10 cellular contexts compared by ENCODE assay signal in the genomic region with DNA sequence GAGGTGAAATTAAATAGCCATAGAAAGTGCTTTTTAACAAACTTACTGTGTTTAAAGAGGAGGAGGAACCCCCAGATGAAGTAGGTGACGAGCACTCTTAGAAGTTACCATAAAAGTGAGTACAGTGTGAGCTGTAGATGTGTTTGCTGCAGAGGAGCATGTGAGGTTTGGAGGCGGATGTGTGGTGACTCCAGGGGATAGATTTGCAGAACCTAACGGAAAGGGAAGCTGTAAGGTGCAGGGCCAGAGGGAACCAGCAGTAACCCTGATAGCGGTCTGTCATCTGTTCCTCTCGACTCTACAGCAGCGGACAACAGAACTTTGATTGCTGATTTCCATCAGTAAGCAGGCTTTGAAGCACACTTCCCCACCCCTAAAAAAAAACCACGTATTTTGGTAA. TPM values are rescaled to one million over a fixed set of nuclear protein-coding genes. Genes with fewer than 3 reads are reported as not detected.
DNase-seq lines count a peak whose midpoint lies in the region; ATAC-seq and TF ChIP-seq lines count a peak whose summit lies in the region.
"Had no signal": no experiment of that assay in that cellular context is flagged by ENCODE, and none has a peak within 500 bp of the region (broad histone marks: within the 10 kb centered on the region; RNA-seq: fewer than 3 reads in every experiment).

No MANE protein-coding gene starts in this region.

- no peaks in the 10 kb centered on the region for H3K9me2 ChIP-seq in SK-N-SH

- POLR2A ChIA-PET in CD8-positive, alpha-beta T cell (lab: Charles Lee), result interaction anchor here (0.5 to 11.6 kb wide), 3 partner anchors 10 to 483 kb away, joined by 3 to 161 read pairs (median 6); no protein-coding TSS in a partner anchor
- POLR2A ChIA-PET in T-cell (lab: Charles Lee), result interaction anchor here (0.6 kb wide), 2 partner anchors 8 to 24 kb away, joined by 7 to 8 read pairs; no protein-coding TSS in a partner anchor
- POLR2A ChIA-PET in SK-N-SH (lab: Yijun Ruan, JAX), result interaction anchor here (1.3 kb wide), 1 partner anchor 295 kb away, joined by 3 read pairs; no protein-coding TSS in a partner anchor

- CTCF ChIA-PET in CD8-positive, alpha-beta T cell (lab: Charles Lee), result interaction anchor here (2.5 to 4.5 kb wide), 3 partner anchors 19 to 296 kb away, joined by 20 to 77 read pairs (median 38); no protein-coding TSS in a partner anchor
- CTCF ChIA-PET in T-cell (lab: Charles Lee) (interaction anchor here (0.8 to 1.8 kb wide), 4 partner anchors 29 to 774 kb away, joined by 4 to 6 read pairs (median 4); no protein-coding TSS in a partner anchor), SK-N-SH (lab: Yijun Ruan, JAX) (interaction anchor here (1.0 to 11.9 kb wide), 6 partner anchors 10 to 357 kb away, joined by 3 to 146 read pairs (median 14); no protein-coding TSS in a partner anchor)

- H3K27ac Mint-ChIP-seq in CD8-positive, alpha-beta T cell, result peak overlapping the region; percentile 66
- peak overlapping the region; percentile 79 to 80 for H3K27ac Mint-ChIP-seq in T-cell

- H2AK5ac ChIP-seq in mesendoderm (ENCODE audit: low read length), result no peak overlapping the region

- peaks cover 86% of the 10 kb centered on the region for H3K36me3 Mint-ChIP-seq in CD8-positive, alpha-beta T cell
- H3K36me3 Mint-ChIP-seq in T-cell, result peaks cover 73% of the 10 kb centered on the region

- peaks cover 50% of the 10 kb centered on the region for H3K4me1 ChIP-seq in CD8-positive, alpha-beta T cell (ENCODE audit: insufficient read depth, low read length)
- H3K4me1 ChIP-seq in rectal smooth muscle tissue (ENCODE audit: control insufficient read depth, insufficient read depth, low read length) (peaks cover 61% of the 10 kb centered on the region), mesendoderm (ENCODE audit: control insufficient read depth, low read depth, low read length) (peaks cover 2% of the 10 kb centered on the region), SK-N-SH (ENCODE audit: control insufficient read depth in 1 of 2, insufficient read depth in 2 of 2, low read depth in 1 of 2, low read length in 1 of 2) (peaks cover 4 to 24% of the 10 kb centered on the region in 2 experiments; a peak in 3 of 4 replicates)

- no peak overlapping the region for H2BK15ac ChIP-seq in mesendoderm (replicated peaks; ENCODE audit: low read depth)

- no CpG with 5 or more reads among the region's 7 CpGs for WGBS in mesendoderm (ENCODE audit: extremely low coverage, insufficient coverage, low lambda C conversion rate)
- 92% methylated on average over 7 of the region's 7 CpGs for WGBS in SK-N-SH (ENCODE audit: low lambda C conversion rate)

- no peak overlapping the region for H4K5ac ChIP-seq in mesendoderm (ENCODE audit: low read length)

- H4K8ac ChIP-seq in mesendoderm (ENCODE audit: low read depth, low read length), result no peak overlapping the region

- H3K4me3 ChIP-seq in CD8-positive, alpha-beta T cell (ENCODE audit: low read depth, low read length), result no peak overlapping the region
- H3K4me3 ChIP-seq in coronary artery (no peak overlapping the region), rectal smooth muscle tissue (ENCODE audit: low read length) (no peak overlapping the region), mesendoderm (ENCODE audit: low read length) (no peak overlapping the region), SK-N-SH (ENCODE audit: low read depth in 2 of 2, low read length in 1 of 2) (no peak overlapping the region)

- H3K27me3 ChIP-seq in CD8-positive, alpha-beta T cell (ENCODE audit: insufficient read depth, low read length), result no peaks in the 10 kb centered on the region
- H3K27me3 ChIP-seq in rectal smooth muscle tissue (ENCODE audit: control insufficient read depth, insufficient read depth, low read length) (no peaks in the 10 kb centered on the region), mesendoderm (ENCODE audit: insufficient read depth, low read length, poor library complexity) (no peaks in the 10 kb centered on the region), SK-N-SH (ENCODE audit: insufficient read depth) (no peaks in the 10 kb centered on the region)

- no peak overlapping the region for H2AFZ ChIP-seq in SK-N-SH (ENCODE audit: low read depth)

- intact Hi-C loops in CD8-positive, alpha-beta T cell (cut with DNase I, micrococcal nuclease), result loop anchor here (5.0 to 10.0 kb wide), 2 partner anchors 773 to 1180 kb away; no protein-coding TSS in a partner anchor

- H4K20me1 ChIP-seq in SK-N-SH (ENCODE audit: insufficient read depth), result peaks cover 62% of the 10 kb centered on the region

- no peak for TF ChIP-seq CTCF in CD8-positive, alpha-beta T cell (IDR thresholded peaks at IDR 0.05)
- TF ChIP-seq CTCF in coronary artery (IDR thresholded peaks at IDR 0.05), result no peak
- TF ChIP-seq CTCF in SK-N-SH (IDR thresholded peaks at IDR 0.05), result no peak

- peaks cover 21% of the 10 kb centered on the region for H3K79me2 ChIP-seq in mesendoderm (ENCODE audit: control insufficient read depth, insufficient read depth, low read length)
- H3K79me2 ChIP-seq in SK-N-SH (ENCODE audit: insufficient read depth), result peaks cover 60% of the 10 kb centered on the region

- H2BK120ac ChIP-seq in mesendoderm (ENCODE audit: low read depth, low read length), result no peak overlapping the region

- peaks cover 16% of the 10 kb centered on the region for H3F3A ChIP-seq in SK-N-SH (replicated peaks; ENCODE audit: insufficient read depth)

- no peak overlapping the region for H3K18ac ChIP-seq in mesendoderm (ENCODE audit: low read length)

- no peak for ATAC-seq in CD8-positive, alpha-beta T cell
- ATAC-seq in T-cell (replicated peaks in 1 of 4), result no peak
- ATAC-seq: sciatic nerve had no signal

- H3K9me3 Mint-ChIP-seq in CD8-positive, alpha-beta T cell, result no peaks in the 10 kb centered on the region
- H3K9me3 Mint-ChIP-seq in T-cell, result no peaks in the 10 kb centered on the region

- H3K79me1 ChIP-seq in mesendoderm (ENCODE audit: low read length), result peaks cover 18% of the 10 kb centered on the region

- H3K4me1 Mint-ChIP-seq in CD8-positive, alpha-beta T cell (ENCODE audit: low read depth), result peaks cover 73% of the 10 kb centered on the region
- peaks cover 74 to 83% (median 79%) of the 10 kb centered on the region in 3 donors for H3K4me1 Mint-ChIP-seq in T-cell

- DNase-seq in CD8-positive, alpha-beta T cell, result no peak
- peak in 6 of 34 experiments; percentile 20 to 56 (median 29) for DNase-seq in T-cell
- DNase-seq in coronary artery (ENCODE audit: low spot score), result no peak
- no peak for DNase-seq in mesendoderm
- DNase-seq in SK-N-SH, result no peak
- DNase-seq in 8988T, result no peak
- DNase-seq: NCI-H1930 had no signal

- H3K9ac ChIP-seq in rectal smooth muscle tissue (ENCODE audit: low read length) (no peak overlapping the region), mesendoderm (ENCODE audit: low read length) (no peak overlapping the region), SK-N-SH (no peak overlapping the region)
- H3K9ac ChIP-seq: KMS-11 had no signal

- H3K4me2 ChIP-seq in mesendoderm (ENCODE audit: low read length) (no peak overlapping the region), SK-N-SH (no peak overlapping the region)
- H3K4me2 ChIP-seq: KMS-11 had no signal

- no peak overlapping the region for H3K4ac ChIP-seq in mesendoderm (ENCODE audit: low read depth, low read length)

- no peak overlapping the region for H3K56ac ChIP-seq in mesendoderm (ENCODE audit: low read length)

- TF ChIP-seq RAD21 in SK-N-SH (IDR thresholded peaks at IDR 0.05; ENCODE audit: low read length), result no peak

- no peaks in the 10 kb centered on the region for H3K27me3 Mint-ChIP-seq in CD8-positive, alpha-beta T cell (ENCODE audit: low read depth)
- H3K27me3 Mint-ChIP-seq in T-cell, result no peaks in the 10 kb centered on the region

- peak overlapping the region; percentile 99 for H3K4me3 Mint-ChIP-seq in CD8-positive, alpha-beta T cell
- peak overlapping the region; percentile 7 to 98 (median 95) for H3K4me3 Mint-ChIP-seq in T-cell

- no peaks in the 10 kb centered on the region for H3K9me3 ChIP-seq in CD8-positive, alpha-beta T cell (ENCODE audit: low read length)
- H3K9me3 ChIP-seq in SK-N-SH, result no peaks in the 10 kb centered on the region

- H3K36me3 ChIP-seq in CD8-positive, alpha-beta T cell (ENCODE audit: insufficient read depth, low read length), result peaks cover 62% of the 10 kb centered on the region
- H3K36me3 ChIP-seq in rectal smooth muscle tissue (ENCODE audit: control insufficient read depth, insufficient read depth, low read length), result peaks cover 46% of the 10 kb centered on the region
- peaks cover 17% of the 10 kb centered on the region for H3K36me3 ChIP-seq in mesendoderm (ENCODE audit: control insufficient read depth, insufficient read depth, low read length)
- H3K36me3 ChIP-seq in SK-N-SH (replicated peaks in 1 of 2; ENCODE audit: control insufficient read depth in 1 of 2, insufficient read depth in 2 of 2, low read length in 1 of 2), result peaks cover 61 to 71% of the 10 kb centered on the region in 2 experiments

- no peak overlapping the region for H3K23ac ChIP-seq in mesendoderm (ENCODE audit: low read length)

- TF ChIP-seq EP300 in SK-N-SH (IDR thresholded peaks at IDR 0.05; ENCODE audit: borderline replicate concordance in 1 of 2, low read depth in 1 of 2, low read length in 1 of 2), result no peak

- no peak overlapping the region for H2BK5ac ChIP-seq in mesendoderm (ENCODE audit: low read length)

- no peak overlapping the region for H3K27ac ChIP-seq in CD8-positive, alpha-beta T cell (ENCODE audit: low read depth, low read length)
- H3K27ac ChIP-seq in coronary artery, result peak overlapping the region; percentile 16 to 21
- H3K27ac ChIP-seq in rectal smooth muscle tissue (ENCODE audit: low read depth, low read length), result peak overlapping the region; percentile 88
- H3K27ac ChIP-seq in mesendoderm (ENCODE audit: low read depth, low read length), result no peak overlapping the region
- no peak overlapping the region for H3K27ac ChIP-seq in SK-N-SH (ENCODE audit: low read depth in 2 of 2, low read length in 1 of 2)
- H3K27ac ChIP-seq: KMS-11 had no signal

RNA-seq across cellular contexts. Expression of gene CALM1, which starts 5.2 kb away (rescaled TPM):
- total RNA-seq in CD8-positive, alpha-beta T cell, result 1,000 to 10,000 TPM in 1 of 2 experiments, 100 to 1,000 TPM in 1; 988 to 1,053 TPM
- total RNA-seq in T-cell, result 100 to 1,000 TPM; 642 to 952 (median 674) TPM
- polyA plus RNA-seq in mesendoderm (2013, experiment 1 of 2), result 406 TPM
- 423 TPM for polyA plus RNA-seq in mesendoderm (2013, experiment 2 of 2)
- 221 and 299 TPM in 2 replicates for polyA plus RNA-seq in SK-N-SH (2012; rRNA removed)
- 260 and 283 TPM in 2 replicates for polyA plus RNA-seq in SK-N-SH (2012; cell fraction: cytosol; rRNA removed)
- polyA plus RNA-seq in SK-N-SH (2012; cell fraction: nucleus; rRNA removed), result 165 and 178 TPM in 2 replicates

Comparison
In these comparisons a context has a peak if more than half of its experiments do, and no peak if none do; other contexts are left out.
1. H3K27ac ChIP-seq: peak in coronary artery (2 of 2) and rectal smooth muscle tissue (single experiment); none in CD8-positive, alpha-beta T cell (single experiment), mesendoderm (single experiment) and SK-N-SH (0 of 2).